ENCODE assay signal across 14 cellular contexts in genomic region chr12:85519163-85519562, GRCh38.
DNase-seq lines count a peak whose midpoint lies in the region; ATAC-seq lines count a peak whose summit lies in the region.
"Had no signal": no experiment of that assay in that cellular context is flagged by ENCODE, and none has a peak within 500 bp of the region (broad histone marks: within the 10 kb centered on the region; RNA-seq: fewer than 3 reads in every experiment).

No MANE protein-coding gene starts in this region.

- DNase-seq in NCI-H82 (lab: John Stamatoyannopoulos, UW) = peak; percentile 22
- DNase-seq in NCI-H82 treated with DMSO at 0.1 percent for 48 hours (lab: John Stamatoyannopoulos, UW; ENCODE audit: unreplicated experiment) = no peak
- DNase-seq in NCI-H146 treated with DMSO at 0.1 percent for 48 hours (lab: John Stamatoyannopoulos, UW; ENCODE audit: unreplicated experiment) = peak; percentile 87
- DNase-seq in iPS DF 4.7 (ENCODE audit: extremely low read depth, low spot score) = peak; percentile 22
- DNase-seq in SKM-1 treated with dmso at 0.1 percent for 144 hours (lab: John Stamatoyannopoulos, UW; ENCODE audit: unreplicated experiment) = no peak
- DNase-seq in SJCRH30 = no peak
- DNase-seq: BE2C; CD4-positive, alpha-beta memory T cell; DND-41; GDM1; GM23248; H7 had no signal

- no peaks in the 10 kb centered on the region for H3K27me3 ChIP-seq in SJCRH30
- H3K27me3 ChIP-seq: BE2C had no signal

- ATAC-seq in GM21515 (IDR thresholded peaks at IDR 0.05; ENCODE audit: unreplicated experiment) = no peak

- H3K4me1 ChIP-seq in SJCRH30 = no peaks in the 10 kb centered on the region
- H3K4me1 ChIP-seq: BE2C had no signal

- no peaks in the 10 kb centered on the region for H3K9me3 ChIP-seq in SJCRH30 (replicated peaks)
- H3K9me3 ChIP-seq: BE2C had no signal

- H3K4me3 ChIP-seq in SJCRH30 = no peak overlapping the region
- H3K4me3 ChIP-seq: GM23248 had no signal

- H3K27ac ChIP-seq in SJCRH30 = no peak overlapping the region
- H3K27ac ChIP-seq: C4-2B, GM23248 had no signal

- no peaks in the 10 kb centered on the region for H3K36me3 ChIP-seq in SJCRH30
- H3K36me3 ChIP-seq: BE2C had no signal

Comparison
In these comparisons a context has a peak if more than half of its experiments do, and no peak if none do; other contexts are left out.
1. DNase-seq: peak in NCI-H82 (single experiment), NCI-H146 treated with DMSO at 0.1 percent for 48 hours (single experiment) and iPS DF 4.7 (single experiment); none in NCI-H82 treated with DMSO at 0.1 percent for 48 hours (single experiment), SKM-1 treated with dmso at 0.1 percent for 144 hours (single experiment) and SJCRH30 (0 of 2).